ENCODE assay signal across 8 cellular contexts in the genomic region with DNA sequence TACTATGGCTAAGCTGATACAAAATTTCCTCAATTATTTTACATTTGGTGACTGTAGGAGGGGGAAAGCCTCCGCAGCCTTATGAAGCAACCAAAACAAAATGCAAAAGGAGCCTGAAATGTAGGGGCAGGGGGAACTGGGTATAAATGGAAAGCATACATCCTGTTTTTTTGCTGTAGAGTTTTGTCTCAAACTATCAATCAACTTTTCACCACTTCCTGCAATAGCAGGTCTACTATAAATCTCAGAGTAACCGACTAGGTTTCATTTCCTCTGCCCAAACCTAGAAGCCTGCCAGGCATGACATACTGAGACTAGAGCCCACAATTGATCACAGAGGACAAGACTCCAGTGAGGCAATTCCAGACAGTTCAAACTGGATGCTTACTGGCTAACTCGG.
DNase-seq lines count a peak whose midpoint lies in the region; ATAC-seq, FAIRE-seq and TF ChIP-seq lines count a peak whose summit lies in the region.

No MANE protein-coding gene starts in this region.

- H3K4me1 ChIP-seq in OCI-LY1 (ENCODE audit: insufficient read depth, low read length, severe bottlenecking) (peaks cover 14% of the 10 kb centered on the region), endothelial cell of umbilical vein (ENCODE audit: control insufficient read depth, extremely low read depth, insufficient read depth, low read length) (peaks cover 2% of the 10 kb centered on the region), neural progenitor cell (no peaks in the 10 kb centered on the region)

- H3K9ac ChIP-seq in OCI-LY1 (ENCODE audit: low read length) (no peak overlapping the region), endothelial cell of umbilical vein (replicated peaks; ENCODE audit: extremely low read depth, insufficient read depth, low read length) (no peak overlapping the region), neural progenitor cell (no peak overlapping the region)

- H3K4me3 ChIP-seq in OCI-LY1 (ENCODE audit: low read depth, low read length, poor library complexity, severe bottlenecking) (no peak overlapping the region), endothelial cell of umbilical vein (replicated peaks in 1 of 3; ENCODE audit: insufficient read depth in 1 of 3, low read depth in 1 of 3, low read length in 3 of 3) (no peak overlapping the region), neural progenitor cell (no peak overlapping the region)

- ATAC-seq in GM18870 (IDR thresholded peaks at IDR 0.05; ENCODE audit: unreplicated experiment), result peak; percentile 100
- peak; percentile 100 for ATAC-seq in HG02840 (IDR thresholded peaks at IDR 0.05; ENCODE audit: low FRiP score, unreplicated experiment)

- TF ChIP-seq POLR2A in endothelial cell of umbilical vein (IDR thresholded peaks at IDR 0.05; ENCODE audit: low read depth, low read length), result no peak

- peaks cover 4% of the 10 kb centered on the region for H3K4me1 Mint-ChIP-seq in neural progenitor cell

- H3K4me3 Mint-ChIP-seq in neural progenitor cell, result no peak overlapping the region

- H3K9me1 ChIP-seq in endothelial cell of umbilical vein (replicated peaks; ENCODE audit: control insufficient read depth, extremely low read depth, insufficient read depth, low read length), result no peaks in the 10 kb centered on the region

- DNase-seq in endothelial cell of umbilical vein (ENCODE audit: low read depth, low spot score) (peak; percentile 67), inferior parietal cortex (ENCODE audit: extremely low spot score) (no peak), neural progenitor cell (ENCODE audit: low spot score) (no peak), SW480 (ENCODE audit: low spot score) (no peak), COLO829 (ENCODE audit: low spot score) (no peak)

- no peaks in the 10 kb centered on the region for H3K36me3 Mint-ChIP-seq in neural progenitor cell

- H3K4me2 ChIP-seq in OCI-LY1 (ENCODE audit: low read length), result peak overlapping the region; percentile 18; the same call in 1 of the 2 replicates
- H3K4me2 ChIP-seq in endothelial cell of umbilical vein (ENCODE audit: insufficient read depth, low read length), result no peak overlapping the region
- no peak overlapping the region for H3K4me2 ChIP-seq in neural progenitor cell

- H3K27me3 ChIP-seq in OCI-LY1 (ENCODE audit: insufficient read depth, low read length) (no peaks in the 10 kb centered on the region), endothelial cell of umbilical vein (ENCODE audit: control insufficient read depth in 2 of 2, insufficient read depth in 2 of 2, low read length in 2 of 2) (no peaks in the 10 kb centered on the region), neural progenitor cell (no peaks in the 10 kb centered on the region)

- peak; percentile 21 for FAIRE-seq in endothelial cell of umbilical vein (lab: Jason Lieb, UNC)

- no peak for TF ChIP-seq CTCF in OCI-LY1 (IDR thresholded peaks at IDR 0.05; ENCODE audit: low read length)
- no peak for TF ChIP-seq CTCF in endothelial cell of umbilical vein (IDR thresholded peaks at IDR 0.05; ENCODE audit: extremely low read depth in 1 of 2, insufficient read depth in 1 of 2, low read depth in 1 of 2, low read length in 2 of 2)
- no peak for TF ChIP-seq CTCF in neural progenitor cell (IDR thresholded peaks at IDR 0.05)

- H3F3A ChIP-seq in OCI-LY1 (ENCODE audit: insufficient read depth, low read length) (no peaks in the 10 kb centered on the region), neural progenitor cell (ENCODE audit: low read depth) (no peaks in the 10 kb centered on the region)

- CTCF ChIA-PET in endothelial cell of umbilical vein (lab: Charles Lee), result interaction anchor here (3.5 kb wide), 1 partner anchor 18 kb away, joined by 10 read pairs; no protein-coding TSS in a partner anchor

- H3K9me2 ChIP-seq in OCI-LY1 (ENCODE audit: low read depth, low read length), result no peaks in the 10 kb centered on the region

- no peak overlapping the region for H2AFZ ChIP-seq in OCI-LY1 (ENCODE audit: low read length)
- H2AFZ ChIP-seq in endothelial cell of umbilical vein (ENCODE audit: low read depth, low read length), result no peak overlapping the region
- no peak overlapping the region for H2AFZ ChIP-seq in neural progenitor cell (replicated peaks)

- dilution Hi-C loops in endothelial cell of umbilical vein (cut with MboI; ENCODE audit: extremely low pct_ligation_motif_present, low sequenced_read_pairs), result no loop called here

- H3K79me2 ChIP-seq in OCI-LY1 (ENCODE audit: insufficient read depth, low read length) (no peaks in the 10 kb centered on the region), endothelial cell of umbilical vein (ENCODE audit: control insufficient read depth, insufficient read depth, low read length) (no peaks in the 10 kb centered on the region), neural progenitor cell (ENCODE audit: low read depth) (no peaks in the 10 kb centered on the region)

- H3K36me3 ChIP-seq in OCI-LY1 (ENCODE audit: insufficient read depth, low read length) (no peaks in the 10 kb centered on the region; the same call in 1 of the 2 replicates), endothelial cell of umbilical vein (ENCODE audit: control insufficient read depth in 2 of 2, extremely low read depth in 1 of 2, insufficient read depth in 2 of 2, low read length in 2 of 2) (no peaks in the 10 kb centered on the region), neural progenitor cell (no peaks in the 10 kb centered on the region)

- H3K27ac Mint-ChIP-seq in neural progenitor cell, result no peak overlapping the region

- intact Hi-C loops in endothelial cell of umbilical vein (cut with micrococcal nuclease), result no loop called here

- H3K27me3 Mint-ChIP-seq in neural progenitor cell (ENCODE audit: insufficient read depth, low read depth), result no peaks in the 10 kb centered on the region

- BruUV-seq in endothelial cell of umbilical vein (replicated peaks; lab: Mats Ljungman, UMichigan), result no TSS peak

- H3K27ac ChIP-seq in OCI-LY1 (ENCODE audit: low read depth, low read length, poor library complexity, severe bottlenecking) (peak overlapping the region; percentile 3), endothelial cell of umbilical vein (ENCODE audit: insufficient read depth, low read depth, low read length) (no peak overlapping the region), neural progenitor cell (no peak overlapping the region)

- POLR2A ChIA-PET in endothelial cell of umbilical vein (lab: Charles Lee), result no interaction called here

- H4K20me1 ChIP-seq in OCI-LY1 (ENCODE audit: insufficient read depth, low read length) (no peaks in the 10 kb centered on the region), endothelial cell of umbilical vein (replicated peaks; ENCODE audit: control insufficient read depth, extremely low read depth, insufficient read depth, low read length) (no peaks in the 10 kb centered on the region), neural progenitor cell (ENCODE audit: low read depth) (no peaks in the 10 kb centered on the region)

- H3K9me3 ChIP-seq in OCI-LY1 (ENCODE audit: low read length) (no peaks in the 10 kb centered on the region), endothelial cell of umbilical vein (replicated peaks; ENCODE audit: control insufficient read depth, insufficient read depth, low read length) (no peaks in the 10 kb centered on the region), neural progenitor cell (ENCODE audit: low read depth) (no peaks in the 10 kb centered on the region)

- no peaks in the 10 kb centered on the region for H3K9me3 Mint-ChIP-seq in neural progenitor cell

TF ChIP-seq in endothelial cell of umbilical vein, 7 proteins besides CTCF, POLR2A, EP300 and RAD21:
- no peak for TF ChIP-seq POLR2AphosphoS5 (IDR thresholded peaks at IDR 0.05; ENCODE audit: insufficient read depth, low read depth, low read length)
- TF ChIP-seq, protein P1, sequence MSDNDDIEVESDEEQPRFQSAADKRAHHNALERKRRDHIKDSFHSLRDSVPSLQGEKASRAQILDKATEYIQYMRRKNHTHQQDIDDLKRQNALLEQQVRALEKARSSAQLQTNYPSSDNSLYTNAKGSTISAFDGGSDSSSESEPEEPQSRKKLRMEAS (IDR thresholded peaks at IDR 0.05; ENCODE audit: insufficient read depth, insufficient read length), result no peak
- TF ChIP-seq GATA2 (IDR thresholded peaks at IDR 0.05; ENCODE audit: insufficient read depth, insufficient read length, low read depth, low read length), result no peak
- no peak for TF ChIP-seq FOS (IDR thresholded peaks at IDR 0.05; ENCODE audit: borderline replicate concordance, insufficient read depth, low read length)
- TF ChIP-seq EZH2 (IDR thresholded peaks at IDR 0.05; ENCODE audit: borderline replicate concordance, low read depth, low read length, severe bottlenecking), result no peak
TF ChIP-seq in endothelial cell of umbilical vein: peak in this region for 0.
